Comparison of ENCODE assay signal across 8 cellular contexts in the genomic region with DNA sequence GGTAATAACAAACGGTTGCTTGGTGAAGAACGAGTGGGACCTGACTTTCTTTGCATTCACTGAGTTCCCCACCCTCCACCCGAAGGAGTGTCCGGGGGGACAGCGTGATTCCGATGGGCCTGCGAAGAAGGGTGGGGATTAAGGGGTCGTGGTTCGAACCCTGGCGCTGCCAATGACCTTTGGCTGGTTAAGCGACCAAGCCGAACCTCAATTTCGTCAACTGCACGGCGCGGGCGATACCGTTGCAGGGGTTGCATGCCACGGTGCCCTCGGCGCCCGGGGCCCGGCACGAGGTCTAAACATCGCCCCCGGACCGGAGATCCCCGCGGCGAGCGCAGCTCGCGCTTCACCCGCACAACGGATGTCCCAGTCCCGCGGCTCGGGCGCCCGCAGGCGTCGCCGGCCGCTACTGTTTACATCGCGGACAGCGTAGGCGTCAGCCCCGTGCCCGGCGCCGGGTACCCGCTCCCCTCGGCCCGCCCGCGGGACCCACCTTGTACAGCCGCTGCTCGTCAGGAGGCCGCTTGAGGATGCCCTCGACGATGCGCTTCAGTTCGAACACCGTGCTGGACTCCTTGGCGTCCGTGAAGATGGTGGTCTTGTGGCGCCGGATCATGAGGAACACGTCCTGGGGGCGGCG. TPM values are rescaled to one million over a fixed set of nuclear protein-coding genes. Genes with fewer than 3 reads are reported as not detected.
DNase-seq lines count a peak whose midpoint lies in the region; ATAC-seq and TF ChIP-seq lines count a peak whose summit lies in the region.

No MANE protein-coding gene starts in this region.

- CTCF ChIA-PET in activated B cell treated with CpG ODN at 0.5 μM for 24 hours (lab: Charles Lee), result no interaction called here

- peak overlapping the region; percentile 82 for H3K27ac Mint-ChIP-seq in activated B cell treated with CpG ODN at 0.5 μM for 24 hours

- peak; percentile 40 for DNase-seq in ACHN
- no peak for DNase-seq in activated B cell treated with CpG ODN at 0.5 μM for 24 hours
- no peak for DNase-seq in fibroblast of lung (ENCODE audit: low read depth in 2 of 2)
- DNase-seq in omental fat pad (ENCODE audit: low spot score), result no peak
- no peak for DNase-seq in kidney tubule cell (ENCODE audit: low spot score)
- no peak for DNase-seq in HPDE6-E6E7 (ENCODE audit: extremely low spot score)

- H3K36me3 ChIP-seq in fibroblast of lung (ENCODE audit: control insufficient read depth, insufficient read depth, low read length), result peaks cover 10% of the 10 kb centered on the region

- H3K4me1 Mint-ChIP-seq in activated B cell treated with CpG ODN at 0.5 μM for 24 hours, result peaks cover 28% of the 10 kb centered on the region

- H3K4me1 ChIP-seq in fibroblast of lung (ENCODE audit: control insufficient read depth, extremely low read depth, insufficient read depth, low read length), result peaks cover 10% of the 10 kb centered on the region

- H3K27ac ChIP-seq in fibroblast of lung (ENCODE audit: insufficient read depth, low read length), result peak overlapping the region; percentile 89

- H3K36me3 Mint-ChIP-seq in activated B cell treated with CpG ODN at 0.5 μM for 24 hours (ENCODE audit: low read depth), result peaks cover 45% of the 10 kb centered on the region

- POLR2A ChIA-PET in activated B cell treated with CpG ODN at 0.5 μM for 24 hours (lab: Charles Lee), result interaction anchor here (0.9 to 5.1 kb wide), 10 partner anchors 9 to 812 kb away, joined by 3 to 68 read pairs (median 4); partner anchors contain the start of genes PKMYT1, RPS2 and SRRM2

- ATAC-seq in GM18861 (IDR thresholded peaks at IDR 0.05; ENCODE audit: unreplicated experiment), result peak; percentile 19
- peak; percentile 25 for ATAC-seq in HG03108 (IDR thresholded peaks at IDR 0.05; ENCODE audit: unreplicated experiment)
- ATAC-seq in activated B cell treated with CpG ODN at 0.5 μM for 24 hours (ENCODE audit: low read depth), result peak; percentile 36
- ATAC-seq in omental fat pad (ENCODE audit: low FRiP score), result peak; percentile 24

- H3K4me2 ChIP-seq in fibroblast of lung (ENCODE audit: extremely low read depth, insufficient read depth, low read length), result peak overlapping the region; percentile 96

- H3K79me2 ChIP-seq in fibroblast of lung (ENCODE audit: control insufficient read depth, insufficient read depth, low read length), result peaks cover 50% of the 10 kb centered on the region

- H3K9ac ChIP-seq in fibroblast of lung (ENCODE audit: insufficient read depth, low read length), result peak overlapping the region; percentile 84

- no peaks in the 10 kb centered on the region for H4K20me1 ChIP-seq in fibroblast of lung (ENCODE audit: control insufficient read depth, extremely low read depth, insufficient read depth, low read length)

- no peak for TF ChIP-seq CTCF in activated B cell treated with CpG ODN at 0.5 μM for 24 hours (IDR thresholded peaks at IDR 0.05)
- TF ChIP-seq CTCF in fibroblast of lung (conservative IDR thresholded peaks at IDR 0.05 in 1 of 2, IDR thresholded peaks at IDR 0.05 in 1 of 2; ENCODE audit: low read depth in 1 of 2, low read length in 2 of 2), result no peak
- no peak for TF ChIP-seq CTCF in omental fat pad (IDR thresholded peaks at IDR 0.05)

- H3K4me3 Mint-ChIP-seq in activated B cell treated with CpG ODN at 0.5 μM for 24 hours, result peak overlapping the region; percentile 90

- H3K9me3 ChIP-seq in fibroblast of lung (ENCODE audit: control insufficient read depth, insufficient read depth, low read depth, low read length), result no peaks in the 10 kb centered on the region

- in situ Hi-C loops in ACHN (cut with HindIII; ENCODE audit: low pct_ligation_motif_present, low pct_unique_long_range_greater_than_20kb, low sequenced_read_pairs), result no loop called here

- no peak overlapping the region for H2AFZ ChIP-seq in fibroblast of lung (ENCODE audit: low read length)

- intact Hi-C loops in activated B cell treated with CpG ODN at 0.5 μM for 24 hours (cut with micrococcal nuclease), result loop anchor here (1.0 to 5.0 kb wide), 3 partner anchors 24 to 106 kb away; partner anchors contain the start of genes FLYWCH2 and SRRM2

- H3K9me3 Mint-ChIP-seq in activated B cell treated with CpG ODN at 0.5 μM for 24 hours, result no peaks in the 10 kb centered on the region

- no peaks in the 10 kb centered on the region for H3K27me3 ChIP-seq in fibroblast of lung (ENCODE audit: control insufficient read depth, insufficient read depth, low read length)

- H3K4me3 ChIP-seq in fibroblast of lung (replicated peaks in 1 of 4; ENCODE audit: control extremely low read depth in 1 of 4, insufficient read depth in 1 of 4, low read depth in 3 of 4, low read length in 4 of 4), result peak overlapping the region; percentile 68 to 90 (median 88)

- H3K27me3 Mint-ChIP-seq in activated B cell treated with CpG ODN at 0.5 μM for 24 hours, result no peaks in the 10 kb centered on the region

RNA-seq across cellular contexts. Expression of gene ELOB, which starts 0.5 kb away (rescaled TPM):
- 172 and 190 TPM in 2 replicates for total RNA-seq in activated B cell treated with CpG ODN at 0.5 μM for 24 hours
- 227 and 436 TPM in 2 replicates for total RNA-seq in fibroblast of lung
- polyA plus RNA-seq in fibroblast of lung, result 124 and 165 TPM in 2 replicates
- 430 and 601 TPM in 2 replicates for polyA plus RNA-seq in fibroblast of lung (2012)
- 180 and 196 TPM in 2 replicates for polyA minus RNA-seq in fibroblast of lung (ENCODE audit: low replicate concordance)
- 100 to 1,000 TPM; 181 to 341 (median 323) TPM for total RNA-seq in omental fat pad

RNA-seq across cellular contexts. Expression of gene PRSS33, which starts 10.7 kb away (rescaled TPM):
- not detected in 2 replicates for total RNA-seq in activated B cell treated with CpG ODN at 0.5 μM for 24 hours
- total RNA-seq in fibroblast of lung, result not detected in 2 replicates
- polyA plus RNA-seq in fibroblast of lung, result not detected in 2 replicates
- polyA plus RNA-seq in fibroblast of lung (2012), result not detected in 2 replicates
- polyA minus RNA-seq in fibroblast of lung (ENCODE audit: low replicate concordance), result not detected in 2 replicates
- not detected for total RNA-seq in omental fat pad

RNA-seq across cellular contexts. Expression of gene PRSS41, which starts 21.6 kb away (rescaled TPM):
- total RNA-seq in activated B cell treated with CpG ODN at 0.5 μM for 24 hours (not detected in 2 replicates), fibroblast of lung (not detected in 2 replicates), omental fat pad (not detected)
- polyA plus RNA-seq in fibroblast of lung, result not detected in 2 replicates
- not detected in 2 replicates for polyA plus RNA-seq in fibroblast of lung (2012)
- not detected in 2 replicates for polyA minus RNA-seq in fibroblast of lung (ENCODE audit: low replicate concordance)

RNA-seq across cellular contexts. Expression of gene SRRM2, which starts 24.2 kb away (rescaled TPM):
- total RNA-seq in activated B cell treated with CpG ODN at 0.5 μM for 24 hours (891 and 963 TPM in 2 replicates), fibroblast of lung (43.9 and 74.3 TPM in 2 replicates), omental fat pad (100 to 1,000 TPM; 230 to 465 (median 368) TPM)
- 55.2 and 85.6 TPM in 2 replicates for polyA plus RNA-seq in fibroblast of lung
- polyA plus RNA-seq in fibroblast of lung (2012), result 202 and 242 TPM in 2 replicates
- polyA minus RNA-seq in fibroblast of lung (ENCODE audit: low replicate concordance), result 605 and 812 TPM in 2 replicates

RNA-seq across cellular contexts. Expression of gene PRSS21, which starts 40.4 kb away (rescaled TPM):
- 2.4 and 3.2 TPM in 2 replicates for total RNA-seq in activated B cell treated with CpG ODN at 0.5 μM for 24 hours
- 0.17 and 0.77 TPM in 2 replicates for total RNA-seq in fibroblast of lung
- 0.15 and 0.22 TPM in 2 replicates for polyA plus RNA-seq in fibroblast of lung
- 0.19 TPM in 1 of 2 replicates, not detected in the other for polyA plus RNA-seq in fibroblast of lung (2012)
- not detected in 2 replicates for polyA minus RNA-seq in fibroblast of lung (ENCODE audit: low replicate concordance)
- total RNA-seq in omental fat pad, result 1 to 10 TPM in 1 of 4 donors, under 1 TPM in 1, not detected in 2; 0.65 to 1.0 TPM
